Comparison of ENCODE assay signal across 8 cellular contexts in the genomic region with DNA sequence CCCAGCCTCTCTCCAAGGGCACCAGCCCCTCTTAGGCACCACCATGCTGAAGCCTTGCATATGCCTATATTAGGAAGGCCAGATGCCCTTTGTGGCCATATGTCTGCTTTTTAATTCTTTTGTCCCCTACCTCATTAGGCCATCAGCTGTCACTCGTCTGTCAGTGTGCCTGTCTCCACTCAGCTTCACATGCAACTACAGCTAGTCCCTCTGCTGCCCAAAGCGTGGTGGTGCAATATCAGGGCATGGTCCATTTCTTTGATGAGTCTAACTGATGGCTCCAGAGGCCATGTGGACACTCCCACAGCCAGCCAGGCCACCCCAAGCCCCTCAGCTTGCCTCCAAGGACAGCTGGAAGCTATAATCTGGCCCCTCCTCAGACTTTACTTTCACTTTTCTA. TPM values are rescaled to one million over a fixed set of nuclear protein-coding genes. Genes with fewer than 3 reads are reported as not detected.
A peak's percentile ranks its signal among the peaks of the same experiment; 100 is the strongest.
DNase-seq lines count a peak whose midpoint lies in the region; ATAC-seq and TF ChIP-seq lines count a peak whose summit lies in the region.

No MANE protein-coding gene starts in this region.

- H3K4me3 Mint-ChIP-seq in activated CD8-positive, alpha-beta memory T cell treated with anti-CD3 and anti-CD28 coated beads, Interleukin-2, amount 10 ng/mL, durations not matched to agents 7 days and 5 days, result no peak overlapping the region
- no peak overlapping the region for H3K4me3 Mint-ChIP-seq in mesothelial cell of epicardium

- H3K36me3 Mint-ChIP-seq in activated CD8-positive, alpha-beta memory T cell treated with anti-CD3 and anti-CD28 coated beads, Interleukin-2, amount 10 ng/mL, durations not matched to agents 7 days and 5 days, result peaks cover 3% of the 10 kb centered on the region
- H3K36me3 Mint-ChIP-seq in mesothelial cell of epicardium, result no peaks in the 10 kb centered on the region

- ATAC-seq in activated CD8-positive, alpha-beta memory T cell treated with anti-CD3 and anti-CD28 coated beads, Interleukin-2, amount 10 ng/mL, durations not matched to agents 7 days and 5 days, result no peak
- no peak for ATAC-seq in HG03280 (IDR thresholded peaks at IDR 0.05; ENCODE audit: unreplicated experiment)

- DNase-seq in activated CD8-positive, alpha-beta memory T cell treated with anti-CD3 and anti-CD28 coated beads, Interleukin-2, amount 10 ng/mL, durations not matched to agents 7 days and 5 days, result peak; percentile 59
- no peak for DNase-seq in activated CD8-positive, alpha-beta memory T cell treated with anti-CD3 and anti-CD28 coated beads, Interleukin-2, amount 50 U/mL, for 48 hours
- DNase-seq in NCI-H1694 (lab: John Stamatoyannopoulos, UW) (peak; percentile 84), mesothelial cell of epicardium (ENCODE audit: low spot score in 2 of 2, unreplicated experiment in 2 of 2) (no peak), NCI-H1436 (lab: John Stamatoyannopoulos, UW) (no peak), NCI-H187 treated with DMSO at 0.1 percent for 48 hours (lab: John Stamatoyannopoulos, UW) (no peak)

- no peaks in the 10 kb centered on the region for H3K9me3 Mint-ChIP-seq in activated CD8-positive, alpha-beta memory T cell treated with anti-CD3 and anti-CD28 coated beads, Interleukin-2, amount 10 ng/mL, durations not matched to agents 7 days and 5 days (ENCODE audit: low read depth)
- H3K9me3 Mint-ChIP-seq in mesothelial cell of epicardium, result no peaks in the 10 kb centered on the region

- peak overlapping the region; percentile 55 for H3K27ac ChIP-seq in angular gyrus (ENCODE audit: low read depth, low read length)

- peaks cover 72% of the 10 kb centered on the region for H3K4me1 Mint-ChIP-seq in activated CD8-positive, alpha-beta memory T cell treated with anti-CD3 and anti-CD28 coated beads, Interleukin-2, amount 10 ng/mL, durations not matched to agents 7 days and 5 days
- peaks cover 35% of the 10 kb centered on the region for H3K4me1 Mint-ChIP-seq in mesothelial cell of epicardium

- peak overlapping the region; percentile 74 for H3K27ac Mint-ChIP-seq in activated CD8-positive, alpha-beta memory T cell treated with anti-CD3 and anti-CD28 coated beads, Interleukin-2, amount 10 ng/mL, durations not matched to agents 7 days and 5 days
- no peak overlapping the region for H3K27ac Mint-ChIP-seq in mesothelial cell of epicardium

- no peaks in the 10 kb centered on the region for H3K27me3 Mint-ChIP-seq in activated CD8-positive, alpha-beta memory T cell treated with anti-CD3 and anti-CD28 coated beads, Interleukin-2, amount 10 ng/mL, durations not matched to agents 7 days and 5 days
- no peaks in the 10 kb centered on the region for H3K27me3 Mint-ChIP-seq in mesothelial cell of epicardium (ENCODE audit: low read depth)

- CTCF ChIA-PET in activated CD8-positive, alpha-beta memory T cell treated with anti-CD3 and anti-CD28 coated beads, Interleukin-2, amount 10 ng/mL, durations not matched to agents 7 days and 5 days (lab: Charles Lee), result interaction anchor here (0.8 to 20.5 kb wide), 10 partner anchors 9 to 226 kb away, joined by 3 to 557 read pairs (median 12); a partner anchor contains a TSS

- TF ChIP-seq CTCF in mesothelial cell of epicardium (IDR thresholded peaks at IDR 0.05; ENCODE audit: unreplicated experiment), result peak; percentile 25

RNA-seq across cellular contexts. Expression of a gene that starts 36.3 kb away (rescaled TPM):
- total RNA-seq in activated CD8-positive, alpha-beta memory T cell treated with anti-CD3 and anti-CD28 coated beads, Interleukin-2, amount 10 ng/mL, durations not matched to agents 7 days and 5 days, result 10 to 100 TPM; 67.7 to 85.8 TPM
- 55.0 to 58.4 TPM (median 56.8 TPM) in 3 replicates for total RNA-seq in mesothelial cell of epicardium

Comparison
In these comparisons a context has a peak if more than half of its experiments do, and no peak if none do; other contexts are left out.
1. DNase-seq: peak in activated CD8-positive, alpha-beta memory T cell treated with anti-CD3 and anti-CD28 coated beads, Interleukin-2, amount 10 ng/mL, durations not matched to agents 7 days and 5 days (single experiment) and NCI-H1694 (single experiment); none in activated CD8-positive, alpha-beta memory T cell treated with anti-CD3 and anti-CD28 coated beads, Interleukin-2, amount 50 U/mL, for 48 hours (single experiment), mesothelial cell of epicardium (0 of 2), NCI-H1436 (single experiment) and NCI-H187 treated with DMSO at 0.1 percent for 48 hours (single experiment).